In genomic region chr10:31322647-31323046, GRCh38 we compare ENCODE assay signal across 9 cellular contexts. TPM values are rescaled to one million over a fixed set of nuclear protein-coding genes. Genes with fewer than 3 reads are reported as not detected.
A peak's percentile ranks its signal among the peaks of the same experiment; 100 is the strongest.
DNase-seq lines count a peak whose midpoint lies in the region; ATAC-seq and TF ChIP-seq lines count a peak whose summit lies in the region.
"Had no signal": no experiment of that assay in that cellular context is flagged by ENCODE, and none has a peak within 500 bp of the region (broad histone marks: within the 10 kb centered on the region; RNA-seq: fewer than 3 reads in every experiment).

No MANE protein-coding gene starts in this region.

- H3K9me3 Mint-ChIP-seq in CD4-positive, alpha-beta memory T cell: peaks cover 0 to 4% (median 0%) of the 10 kb centered on the region in 8 donors

- H3K27me3 ChIP-seq in CD4-positive, alpha-beta memory T cell (ENCODE audit: insufficient read depth, low read length): no peaks in the 10 kb centered on the region
- peaks cover 10% of the 10 kb centered on the region for H3K27me3 ChIP-seq in colonic mucosa

- H3K36me3 Mint-ChIP-seq in CD4-positive, alpha-beta memory T cell: peaks cover 0 to 17% of the 10 kb centered on the region in 2 donors

- H3K27me3 Mint-ChIP-seq in CD4-positive, alpha-beta memory T cell: no peaks in the 10 kb centered on the region

- H3K9ac ChIP-seq in colonic mucosa (ENCODE audit: low read depth in 2 of 2, low read length in 2 of 2): no peak overlapping the region

- H3K4me1 Mint-ChIP-seq in CD4-positive, alpha-beta memory T cell: peaks cover 29 to 57% (median 41%) of the 10 kb centered on the region in 4 donors

- CTCF ChIA-PET in CD4-positive, alpha-beta memory T cell (lab: Charles Lee; ENCODE audit: partially characterized antibody): no interaction called here

- no peak overlapping the region for H3K4me3 ChIP-seq in CD4-positive, alpha-beta memory T cell (ENCODE audit: low read length in 2 of 2)
- H3K4me3 ChIP-seq in WI38 (ENCODE audit: low read depth, low read length) (peak overlapping the region; percentile 87), colonic mucosa (no peak overlapping the region)

- TF ChIP-seq CTCF in GM13976 (IDR thresholded peaks at IDR 0.05; ENCODE audit: borderline replicate concordance, control extremely low read depth, extremely low read depth, insufficient read depth, missing control alignments) (peak; percentile 47), WI38 (IDR thresholded peaks at IDR 0.05; ENCODE audit: low read depth, low read length) (no peak), colonic mucosa (IDR thresholded peaks at IDR 0.05) (no peak)

- H3K36me3 ChIP-seq in CD4-positive, alpha-beta memory T cell (ENCODE audit: insufficient read depth, low read length): no peaks in the 10 kb centered on the region
- no peaks in the 10 kb centered on the region for H3K36me3 ChIP-seq in colonic mucosa

- no peak overlapping the region for H3K27ac ChIP-seq in CD4-positive, alpha-beta memory T cell (ENCODE audit: low read depth, low read length)
- H3K27ac ChIP-seq in colonic mucosa: no peak overlapping the region

- intact Hi-C loops in CD4-positive, alpha-beta memory T cell (cut with micrococcal nuclease): loop anchor here (5.0 to 10.0 kb wide), 2 partner anchors 35 to 732 kb away; partner anchors contain the start of gene KIF5B
- intact Hi-C loops in colonic mucosa (cut with DNase I): loop anchor here (5.0 kb wide), 1 partner anchor 485 kb away; no protein-coding TSS in a partner anchor

- H3K9me3 ChIP-seq in CD4-positive, alpha-beta memory T cell (ENCODE audit: control insufficient read depth in 1 of 2, low read length in 2 of 2): no peaks in the 10 kb centered on the region
- no peaks in the 10 kb centered on the region for H3K9me3 ChIP-seq in colonic mucosa

- POLR2A ChIA-PET in CD4-positive, alpha-beta memory T cell (lab: Charles Lee; ENCODE audit: partially characterized antibody): no interaction called here

- H3K4me1 ChIP-seq in CD4-positive, alpha-beta memory T cell (ENCODE audit: insufficient read depth, low read length): peaks cover 36% of the 10 kb centered on the region
- H3K4me1 ChIP-seq in colonic mucosa: no peaks in the 10 kb centered on the region

- in situ Hi-C loops in GM13976 (cut with MboI; ENCODE audit: low sequenced_read_pairs, unreplicated experiment): no loop called here

- H3K27ac Mint-ChIP-seq in CD4-positive, alpha-beta memory T cell: peak overlapping the region; percentile 58 to 95 (median 80)

- peak overlapping the region; percentile 20 to 84 (median 58) for H3K4me3 Mint-ChIP-seq in CD4-positive, alpha-beta memory T cell

- no peak for ATAC-seq in HG02840 (IDR thresholded peaks at IDR 0.05; ENCODE audit: low FRiP score, unreplicated experiment)

- peak in 4 of 5 donors; percentile 11 to 38 (median 23) for DNase-seq in CD4-positive, alpha-beta memory T cell
- peak; percentile 24 for DNase-seq in GM13976 (ENCODE audit: low spot score)
- DNase-seq in middle frontal gyrus (ENCODE audit: extremely low spot score, low spot score): peak; percentile 27
- DNase-seq in colonic mucosa: no peak
- DNase-seq in kidney tubule cell (ENCODE audit: low spot score): no peak
- DNase-seq in KG1 (lab: John Stamatoyannopoulos, UW): no peak
- DNase-seq: H7 had no signal

RNA-seq across cellular contexts. Expression of gene ZEB1, which starts 3.6 kb away (rescaled TPM):
- total RNA-seq in CD4-positive, alpha-beta memory T cell: 10 to 100 TPM; 68.7 to 70.6 TPM
- polyA plus RNA-seq in CD4-positive, alpha-beta memory T cell: 10 to 100 TPM; 19.1 to 31.3 TPM
- total RNA-seq in colonic mucosa: 10 to 100 TPM in 1 of 2 donors, 1 to 10 TPM in 1; 6.1 to 32.3 TPM

Comparison
In these comparisons a context has a peak if more than half of its experiments do, and no peak if none do; other contexts are left out.
1. DNase-seq: peak in CD4-positive, alpha-beta memory T cell (4 of 5), GM13976 (single experiment) and middle frontal gyrus (single experiment); none in colonic mucosa (single experiment), kidney tubule cell (single experiment) and KG1 (single experiment).